ENCODE assay signal across 9 cellular contexts in genomic region chr10:5448333-5449048, GRCh38. TPM values are rescaled to one million over a fixed set of nuclear protein-coding genes. Genes with fewer than 3 reads are reported as not detected.
A peak's percentile ranks its signal among the peaks of the same experiment; 100 is the strongest.
DNase-seq lines count a peak whose midpoint lies in the region; ATAC-seq, FAIRE-seq and TF ChIP-seq lines count a peak whose summit lies in the region.
"Had no signal": no experiment of that assay in that cellular context is flagged by ENCODE, and none has a peak within 500 bp of the region (broad histone marks: within the 10 kb centered on the region; RNA-seq: fewer than 3 reads in every experiment).

No MANE protein-coding gene starts in this region.

- no peaks in the 10 kb centered on the region for H4K20me1 ChIP-seq in K562 (replicated peaks; ENCODE audit: control insufficient read depth, insufficient read depth, low read length)

- CTCF ChIA-PET in activated CD8-positive, alpha-beta memory T cell treated with anti-CD3 and anti-CD28 coated beads, Interleukin-2, amount 10 ng/mL, durations not matched to agents 7 days and 5 days (lab: Charles Lee): interaction anchor here (0.7 to 11.5 kb wide), 6 partner anchors 12 to 599 kb away, joined by 3 to 189 read pairs (median 6); no protein-coding TSS in a partner anchor
- CTCF ChIA-PET in K562 (lab: Yijun Ruan, JAX; ENCODE audit: low intra/inter-chr PET ratio): no interaction called here

- H3K9me3 ChIP-seq in K562 (replicated peaks; ENCODE audit: control insufficient read depth, insufficient read depth, low read depth, low read length) (no peaks in the 10 kb centered on the region), testis (no peaks in the 10 kb centered on the region)

- POLR2A ChIA-PET in K562 (lab: Yijun Ruan, JAX): interaction anchor here (0.5 to 3.2 kb wide), 4 partner anchors 14 to 501 kb away, joined by 3 to 30 read pairs (median 12); no protein-coding TSS in a partner anchor

- TF ChIP-seq POLR2A in K562 (conservative IDR thresholded peaks at IDR 0.05) (0 out of 2 replicates have a peak, but pooled peaks have one; percentile 2), testis (IDR thresholded peaks at IDR 0.05) (no peak)

- peaks cover 36% of the 10 kb centered on the region for H3K36me3 Mint-ChIP-seq in activated CD8-positive, alpha-beta memory T cell treated with anti-CD3 and anti-CD28 coated beads, Interleukin-2, amount 10 ng/mL, durations not matched to agents 7 days and 5 days

- H2AFZ ChIP-seq in K562 (ENCODE audit: low read depth, low read length): no peak overlapping the region

- H3K4me2 ChIP-seq in K562 (ENCODE audit: insufficient read depth, low read length): peak overlapping the region; percentile 79

- no peak for TF ChIP-seq CTCF in K562 (IDR thresholded peaks at IDR 0.05 in 2 of 3, conservative IDR thresholded peaks at IDR 0.05 in 1 of 3; ENCODE audit: insufficient read depth in 2 of 3, low read depth in 1 of 3, low read length in 3 of 3)
- no peak for TF ChIP-seq CTCF in testis (IDR thresholded peaks at IDR 0.05)

- no peaks in the 10 kb centered on the region for H3K9me3 Mint-ChIP-seq in activated CD8-positive, alpha-beta memory T cell treated with anti-CD3 and anti-CD28 coated beads, Interleukin-2, amount 10 ng/mL, durations not matched to agents 7 days and 5 days (ENCODE audit: low read depth)

- H3K9me1 ChIP-seq in K562 (ENCODE audit: control insufficient read depth, insufficient read depth, low read length): no peaks in the 10 kb centered on the region

- WGBS in K562 (ENCODE audit: insufficient coverage, low coverage, missing lambda C conversion rate): under 1% methylated on average over 7 of the region's 7 CpGs
- 49 to 51% methylated on average over 7 of the region's 7 CpGs for WGBS in testis, 2 donors

- H3K4me3 ChIP-seq in K562 (peak overlapping the region; percentile 56), testis (peak overlapping the region; percentile 49 to 54)

- no TSS peak for BruUV-seq in K562 (replicated peaks; lab: Mats Ljungman, UMichigan)

- ATAC-seq in activated CD8-positive, alpha-beta memory T cell treated with anti-CD3 and anti-CD28 coated beads, Interleukin-2, amount 10 ng/mL, durations not matched to agents 7 days and 5 days: no peak
- peak; percentile 33 for ATAC-seq in K562

- no peak for TF ChIP-seq RAD21 in K562 (CRISPR knock-in tag; conservative IDR thresholded peaks at IDR 0.05 in 1 of 2, IDR thresholded peaks at IDR 0.05 in 1 of 2)

- H3K4me1 ChIP-seq in K562 (replicated peaks in 1 of 2; ENCODE audit: control insufficient read depth in 2 of 2, insufficient read depth in 2 of 2, low read length in 2 of 2): peaks cover 4 to 16% of the 10 kb centered on the region in 2 experiments
- peaks cover 11% of the 10 kb centered on the region for H3K4me1 ChIP-seq in testis

- H3K27ac Mint-ChIP-seq in activated CD8-positive, alpha-beta memory T cell treated with anti-CD3 and anti-CD28 coated beads, Interleukin-2, amount 10 ng/mL, durations not matched to agents 7 days and 5 days: no peak overlapping the region

- H3K4me3 Mint-ChIP-seq in activated CD8-positive, alpha-beta memory T cell treated with anti-CD3 and anti-CD28 coated beads, Interleukin-2, amount 10 ng/mL, durations not matched to agents 7 days and 5 days: peak overlapping the region; percentile 17

- no peak for DNase-seq in activated CD8-positive, alpha-beta memory T cell treated with anti-CD3 and anti-CD28 coated beads, Interleukin-2, amount 10 ng/mL, durations not matched to agents 7 days and 5 days
- no peak for DNase-seq in activated CD8-positive, alpha-beta memory T cell treated with anti-CD3 and anti-CD28 coated beads, Interleukin-2, amount 50 U/mL, for 48 hours
- DNase-seq in K562 (ENCODE audit: extremely low read depth in 1 of 4, low spot score in 3 of 4) (no peak), left kidney (ENCODE audit: low read depth, low spot score) (peak; percentile 58), testis (no peak), hepatic stellate cell (ENCODE audit: low spot score) (no peak), DMS79 (lab: John Stamatoyannopoulos, UW) (no peak), posterior cingulate gyrus (no peak)
- DNase-seq: activated T-cell treated with anti-CD3 and anti-CD28 coated beads, Interleukin-2, amount 50 U/mL, for 1 hour had no signal

- peaks cover 54% of the 10 kb centered on the region for H3K4me1 Mint-ChIP-seq in activated CD8-positive, alpha-beta memory T cell treated with anti-CD3 and anti-CD28 coated beads, Interleukin-2, amount 10 ng/mL, durations not matched to agents 7 days and 5 days

- TF ChIP-seq EP300 in K562 (IDR thresholded peaks at IDR 0.05; ENCODE audit: low read length): no peak

- H3K9ac ChIP-seq in K562 (ENCODE audit: insufficient read depth in 1 of 2, low read depth in 2 of 2, low read length in 2 of 2): peak overlapping the region; percentile 32 to 82

- H3K36me3 ChIP-seq in K562 (ENCODE audit: control insufficient read depth, insufficient read depth, low read length) (peaks cover 58% of the 10 kb centered on the region), testis (ENCODE audit: low read depth, missing control alignments) (no peaks in the 10 kb centered on the region)

- H3K27me3 ChIP-seq in K562 (ENCODE audit: control insufficient read depth in 2 of 2, insufficient read depth in 2 of 2, low read length in 2 of 2) (no peaks in the 10 kb centered on the region), testis (no peaks in the 10 kb centered on the region)

- FAIRE-seq in K562 (lab: Jason Lieb, UNC): no peak

- intact Hi-C loops in K562 (cut with micrococcal nuclease) (no loop called here), testis (cut with DNase I; ENCODE audit: low total_unique reads) (no loop called here), posterior cingulate gyrus (cut with DNase I) (loop anchor here (10.0 kb wide), 1 partner anchor 426 kb away; no protein-coding TSS in a partner anchor)

- peaks cover 99% of the 10 kb centered on the region for H3K79me2 ChIP-seq in K562 (ENCODE audit: control insufficient read depth, insufficient read depth, low read length)

- no peaks in the 10 kb centered on the region for H3K27me3 Mint-ChIP-seq in activated CD8-positive, alpha-beta memory T cell treated with anti-CD3 and anti-CD28 coated beads, Interleukin-2, amount 10 ng/mL, durations not matched to agents 7 days and 5 days

- H3K27ac ChIP-seq in K562 (ENCODE audit: extremely low read depth, low read depth, low read length) (peak overlapping the region; percentile 74), testis (peak overlapping the region; percentile 2 to 41)

- in situ Hi-C loops in K562 (cut with MboI): no loop called here

RNA-seq across cellular contexts. Expression of gene NET1, which starts 36.1 kb away (rescaled TPM):
- total RNA-seq in activated CD8-positive, alpha-beta memory T cell treated with anti-CD3 and anti-CD28 coated beads, Interleukin-2, amount 10 ng/mL, durations not matched to agents 7 days and 5 days: 10 to 100 TPM; 36.3 to 48.8 TPM
- 210 and 255 TPM in 2 replicates for total RNA-seq in K562 (2011; cell fraction: chromatin; rRNA removed; ENCODE audit: low replicate concordance)
- total RNA-seq in K562 (2011; cell fraction: nucleolus; rRNA removed): 116 and 127 TPM in 2 replicates
- 147 and 162 TPM in 2 replicates for total RNA-seq in K562 (2011; cell fraction: nucleoplasm; rRNA removed)
- total RNA-seq in K562 (2014; rRNA removed): 115 TPM in 2 replicates
- 106 and 114 TPM in 2 replicates for total RNA-seq in K562 (2014; rRNA removed; fragmentation: Illumina TruSeq; extraction: Trizol)
- 98.1 and 105 TPM in 2 replicates for total RNA-seq in K562 (2015; rRNA removed; fragmentation: Illumina TruSeq; extraction: Trizol)
- total RNA-seq in K562 (2021): 152 and 158 TPM in 2 replicates
- polyA plus RNA-seq in K562 (2011; rRNA removed): 258 and 270 TPM in 2 replicates
- 98.2 and 133 TPM in 2 replicates for polyA plus RNA-seq in K562 (2011; cell fraction: cytosol; rRNA removed)
- polyA plus RNA-seq in K562 (2011; cell fraction: nucleus; rRNA removed): 136 and 256 TPM in 2 replicates
- polyA plus RNA-seq in K562 (2012): 103 and 113 TPM in 2 replicates
- 113 and 136 TPM in 2 replicates for polyA plus RNA-seq in K562 (2014; fragmentation: Illumina TruSeq; extraction: Trizol)
- 10 to 100 TPM; 47.4 to 53.0 TPM for polyA plus RNA-seq in K562 (2014; fragmentation: Nextera tagmentation; extraction: Ambion mirVana)
- polyA plus RNA-seq in K562 (2014; rRNA removed): 98.9 and 105 TPM in 2 replicates
- 409 and 471 TPM in 2 replicates for polyA minus RNA-seq in K562 (2011; rRNA and poly(A)+ RNA removed)
- 218 and 242 TPM in 2 replicates for polyA minus RNA-seq in K562 (2011; cell fraction: cytosol; rRNA and poly(A)+ RNA removed)
- polyA minus RNA-seq in K562 (2011; cell fraction: nucleus; rRNA and poly(A)+ RNA removed): 195 and 518 TPM in 2 replicates
- total RNA-seq in testis: 10 to 100 TPM; 39.9 to 40.7 TPM
- 29.7 TPM for polyA plus RNA-seq in testis (ENCODE audit: insufficient read depth, low read depth, low replicate concordance)

RNA-seq across cellular contexts. Expression of gene TUBAL3, which starts 43.9 kb away (rescaled TPM):
- total RNA-seq in activated CD8-positive, alpha-beta memory T cell treated with anti-CD3 and anti-CD28 coated beads, Interleukin-2, amount 10 ng/mL, durations not matched to agents 7 days and 5 days: not detected
- total RNA-seq in K562 (2011; cell fraction: chromatin; rRNA removed; ENCODE audit: low replicate concordance): 8.4 and 9.7 TPM in 2 replicates
- 4.3 TPM in 2 replicates for total RNA-seq in K562 (2011; cell fraction: nucleolus; rRNA removed)
- total RNA-seq in K562 (2011; cell fraction: nucleoplasm; rRNA removed): 3.1 and 4.9 TPM in 2 replicates
- 6.6 and 7.8 TPM in 2 replicates for total RNA-seq in K562 (2014; rRNA removed)
- 6.9 and 7.8 TPM in 2 replicates for total RNA-seq in K562 (2014; rRNA removed; fragmentation: Illumina TruSeq; extraction: Trizol)
- total RNA-seq in K562 (2015; rRNA removed; fragmentation: Illumina TruSeq; extraction: Trizol): 6.3 and 7.5 TPM in 2 replicates
- 6.3 and 6.8 TPM in 2 replicates for total RNA-seq in K562 (2021)
- 4.7 and 10.1 TPM in 2 replicates for polyA plus RNA-seq in K562 (2011; rRNA removed)
- 3.6 and 10.6 TPM in 2 replicates for polyA plus RNA-seq in K562 (2011; cell fraction: cytosol; rRNA removed)
- 4.4 and 8.6 TPM in 2 replicates for polyA plus RNA-seq in K562 (2011; cell fraction: nucleus; rRNA removed)
- 8.6 and 9.6 TPM in 2 replicates for polyA plus RNA-seq in K562 (2012)
- polyA plus RNA-seq in K562 (2014; fragmentation: Illumina TruSeq; extraction: Trizol): 8.5 and 9.8 TPM in 2 replicates
- polyA plus RNA-seq in K562 (2014; fragmentation: Nextera tagmentation; extraction: Ambion mirVana): 10 to 100 TPM in 1 of 2 experiments, 1 to 10 TPM in 1; 8.3 to 10.1 TPM
- 5.5 TPM in 2 replicates for polyA plus RNA-seq in K562 (2014; rRNA removed)
- polyA minus RNA-seq in K562 (2011; rRNA and poly(A)+ RNA removed): 4.2 and 7.3 TPM in 2 replicates
- 0.91 and 3.4 TPM in 2 replicates for polyA minus RNA-seq in K562 (2011; cell fraction: cytosol; rRNA and poly(A)+ RNA removed)
- 2.3 and 2.4 TPM in 2 replicates for polyA minus RNA-seq in K562 (2011; cell fraction: nucleus; rRNA and poly(A)+ RNA removed)
- 1 to 10 TPM in 1 of 2 donors, under 1 TPM in 1; 0.93 to 2.5 TPM for total RNA-seq in testis
- polyA plus RNA-seq in testis (ENCODE audit: insufficient read depth, low read depth, low replicate concordance): 5.3 TPM

RNA-seq across cellular contexts. Expression of gene CALML5, which starts 50.9 kb away (rescaled TPM):
- not detected for total RNA-seq in activated CD8-positive, alpha-beta memory T cell treated with anti-CD3 and anti-CD28 coated beads, Interleukin-2, amount 10 ng/mL, durations not matched to agents 7 days and 5 days
- not detected in 2 replicates for total RNA-seq in K562 (2011; cell fraction: chromatin; rRNA removed; ENCODE audit: low replicate concordance)
- not detected in 2 replicates for total RNA-seq in K562 (2011; cell fraction: nucleolus; rRNA removed)
- total RNA-seq in K562 (2011; cell fraction: nucleoplasm; rRNA removed): not detected in 2 replicates
- total RNA-seq in K562 (2014; rRNA removed) (not detected in 2 replicates), K562 (2014; rRNA removed; fragmentation: Illumina TruSeq; extraction: Trizol) (not detected in 2 replicates), K562 (2015; rRNA removed; fragmentation: Illumina TruSeq; extraction: Trizol) (not detected in 2 replicates), K562 (2021) (not detected in 2 replicates), testis (under 1 TPM in 1 of 2 donors, not detected in 1; 0.50 TPM)
- polyA plus RNA-seq in K562 (2011; rRNA removed) (not detected in 2 replicates), K562 (2014; fragmentation: Illumina TruSeq; extraction: Trizol) (not detected in 2 replicates), K562 (2014; fragmentation: Nextera tagmentation; extraction: Ambion mirVana) (not detected), K562 (2014; rRNA removed) (not detected in 2 replicates), testis (ENCODE audit: insufficient read depth, low read depth, low replicate concordance) (not detected)
- polyA plus RNA-seq in K562 (2011; cell fraction: cytosol; rRNA removed): not detected in 2 replicates
- not detected in 2 replicates for polyA plus RNA-seq in K562 (2011; cell fraction: nucleus; rRNA removed)
- polyA plus RNA-seq in K562 (2012): not detected in 2 replicates
- polyA minus RNA-seq in K562 (2011; rRNA and poly(A)+ RNA removed): not detected in 2 replicates
- not detected in 2 replicates for polyA minus RNA-seq in K562 (2011; cell fraction: cytosol; rRNA and poly(A)+ RNA removed)
- not detected in 2 replicates for polyA minus RNA-seq in K562 (2011; cell fraction: nucleus; rRNA and poly(A)+ RNA removed)
